ENCODE assay signal across 19 cellular contexts in genomic region chr7:29482056-29482455, GRCh38.
A peak's percentile ranks its signal among the peaks of the same experiment; 100 is the strongest.
DNase-seq lines count a peak whose midpoint lies in the region; ATAC-seq and TF ChIP-seq lines count a peak whose summit lies in the region.
"Had no signal": no experiment of that assay in that cellular context is flagged by ENCODE, and none has a peak within 500 bp of the region (broad histone marks: within the 10 kb centered on the region; RNA-seq: fewer than 3 reads in every experiment).

No MANE protein-coding gene starts in this region.

- no peak for ATAC-seq in GM18867 (IDR thresholded peaks at IDR 0.05; ENCODE audit: unreplicated experiment)
- ATAC-seq: activated CD8-positive, alpha-beta memory T cell treated with anti-CD3 and anti-CD28 coated beads, Interleukin-2, amount 10 ng/mL, durations not matched to agents 7 days and 5 days; gastrocnemius medialis; HCT116; mucosa of descending colon; stimulated activated effector memory CD8-positive, alpha-beta T cell treated with anti-CD3 and anti-CD28 coated beads, Interleukin-12 subunit alpha, Interleukin-12 subunit beta, amount 100 ng/mL, for 72 hours had no signal

- peaks cover 4 to 20% of the 10 kb centered on the region in 2 donors for H3K4me1 ChIP-seq in ascending aorta
- H3K4me1 ChIP-seq: gastrocnemius medialis had no signal

- H3K27ac ChIP-seq in ascending aorta: peak overlapping the region; percentile 76 to 86
- H3K27ac ChIP-seq: gastrocnemius medialis had no signal

- H3K4me3 Mint-ChIP-seq in progenitor cell of endocrine pancreas (ENCODE audit: low read depth): no peak overlapping the region
- H3K4me3 Mint-ChIP-seq: activated CD8-positive, alpha-beta memory T cell treated with anti-CD3 and anti-CD28 coated beads, Interleukin-2, amount 10 ng/mL, durations not matched to agents 7 days and 5 days; activated naive CD8-positive, alpha-beta T cell; stimulated activated effector memory CD8-positive, alpha-beta T cell treated with anti-CD3 and anti-CD28 coated beads, Interleukin-12 subunit alpha, Interleukin-12 subunit beta, amount 100 ng/mL, for 72 hours had no signal

- no peaks in the 10 kb centered on the region for H3K36me3 Mint-ChIP-seq in progenitor cell of endocrine pancreas (ENCODE audit: insufficient read depth)
- H3K36me3 Mint-ChIP-seq: activated CD8-positive, alpha-beta memory T cell treated with anti-CD3 and anti-CD28 coated beads, Interleukin-2, amount 10 ng/mL, durations not matched to agents 7 days and 5 days; activated naive CD8-positive, alpha-beta T cell; stimulated activated effector memory CD8-positive, alpha-beta T cell treated with anti-CD3 and anti-CD28 coated beads, Interleukin-12 subunit alpha, Interleukin-12 subunit beta, amount 100 ng/mL, for 72 hours had no signal

- H3K9me3 Mint-ChIP-seq in progenitor cell of endocrine pancreas (ENCODE audit: low read depth): no peaks in the 10 kb centered on the region
- H3K9me3 Mint-ChIP-seq: stimulated activated effector memory CD8-positive, alpha-beta T cell treated with anti-CD3 and anti-CD28 coated beads, Interleukin-12 subunit alpha, Interleukin-12 subunit beta, amount 100 ng/mL, for 72 hours had no signal

- TF ChIP-seq CTCF in ascending aorta (IDR thresholded peaks at IDR 0.05) (no peak), progenitor cell of endocrine pancreas (IDR thresholded peaks at IDR 0.05; ENCODE audit: unreplicated experiment) (no peak)

- peaks cover 62% of the 10 kb centered on the region for H3K4me1 Mint-ChIP-seq in progenitor cell of endocrine pancreas (ENCODE audit: low read depth)
- H3K4me1 Mint-ChIP-seq: activated CD8-positive, alpha-beta memory T cell treated with anti-CD3 and anti-CD28 coated beads, Interleukin-2, amount 10 ng/mL, durations not matched to agents 7 days and 5 days had no signal

- H3K27me3 Mint-ChIP-seq in progenitor cell of endocrine pancreas: peaks cover 3% of the 10 kb centered on the region
- H3K27me3 Mint-ChIP-seq: activated CD8-positive, alpha-beta memory T cell treated with anti-CD3 and anti-CD28 coated beads, Interleukin-2, amount 10 ng/mL, durations not matched to agents 7 days and 5 days had no signal

- intact Hi-C loops in ascending aorta (cut with DNase I): no loop called here

- H3K9me3 ChIP-seq in ascending aorta: no peaks in the 10 kb centered on the region
- H3K9me3 ChIP-seq: Caco-2, gastrocnemius medialis, mucosa of descending colon, upper lobe of left lung had no signal

- DNase-seq in NCI-H510A treated with DMSO at 0.1 percent for 48 hours (lab: John Stamatoyannopoulos, UW) (peak; percentile 17), NCI-H510A (lab: John Stamatoyannopoulos, UW) (no peak), ascending aorta (ENCODE audit: low spot score in 2 of 2) (no peak), medulla oblongata (ENCODE audit: extremely low spot score) (peak; percentile 49), superior temporal gyrus (ENCODE audit: extremely low spot score) (peak; percentile 71), progenitor cell of endocrine pancreas (ENCODE audit: low spot score, unreplicated experiment) (no peak), cerebellar nuclear complex (lab: John Stamatoyannopoulos, UW) (no peak)
- DNase-seq: activated CD4-positive, alpha-beta T cell treated with anti-CD3 and anti-CD28 coated beads for 4 hours; activated CD8-positive, alpha-beta memory T cell treated with anti-CD3 and anti-CD28 coated beads, Interleukin-2, amount 10 ng/mL, durations not matched to agents 7 days and 5 days; Caco-2; erythroblast; gastrocnemius medialis; mucosa of descending colon; NCI-H1417 treated with DMSO at 0.1 percent for 48 hours; upper lobe of left lung had no signal

- no peaks in the 10 kb centered on the region for H3K36me3 ChIP-seq in ascending aorta
- H3K36me3 ChIP-seq: gastrocnemius medialis, upper lobe of left lung had no signal

- no peak overlapping the region for H3K4me3 ChIP-seq in ascending aorta
- H3K4me3 ChIP-seq: gastrocnemius medialis, mucosa of descending colon had no signal

- no peak overlapping the region for H3K27ac Mint-ChIP-seq in progenitor cell of endocrine pancreas
- H3K27ac Mint-ChIP-seq: activated CD8-positive, alpha-beta memory T cell treated with anti-CD3 and anti-CD28 coated beads, Interleukin-2, amount 10 ng/mL, durations not matched to agents 7 days and 5 days; activated naive CD8-positive, alpha-beta T cell; stimulated activated effector memory CD8-positive, alpha-beta T cell treated with anti-CD3 and anti-CD28 coated beads, Interleukin-12 subunit alpha, Interleukin-12 subunit beta, amount 100 ng/mL, for 72 hours had no signal

- no peaks in the 10 kb centered on the region for H3K27me3 ChIP-seq in ascending aorta
- H3K27me3 ChIP-seq: gastrocnemius medialis, upper lobe of left lung had no signal

Comparison
In these comparisons a context has a peak if more than half of its experiments do, and no peak if none do; other contexts are left out.
1. DNase-seq: peak in NCI-H510A treated with DMSO at 0.1 percent for 48 hours (single experiment), medulla oblongata (single experiment) and superior temporal gyrus (single experiment); none in NCI-H510A (single experiment), ascending aorta (0 of 2), progenitor cell of endocrine pancreas (single experiment) and cerebellar nuclear complex (0 of 2).